ENCODE assay signal across 14 cellular contexts in the genomic region with DNA sequence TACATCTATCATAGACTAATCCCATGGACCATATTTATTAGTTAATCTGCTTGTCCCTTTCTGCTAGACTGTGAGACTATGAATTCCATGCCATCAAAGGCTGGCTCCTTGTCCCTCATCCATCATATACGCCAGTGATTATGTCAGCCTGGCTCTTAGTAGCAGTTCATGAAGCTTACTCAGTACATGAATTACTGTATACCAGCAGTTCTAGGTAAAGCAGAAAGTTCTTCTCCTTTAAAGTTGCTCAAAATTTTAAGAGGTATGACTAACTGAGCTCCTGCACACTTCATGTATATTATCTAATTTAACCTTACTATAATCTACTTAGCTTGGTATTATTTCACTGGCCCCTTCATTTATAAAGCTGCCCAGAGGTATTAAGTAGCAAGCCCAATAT.
DNase-seq lines count a peak whose midpoint lies in the region; ATAC-seq lines count a peak whose summit lies in the region.
"Had no signal": no experiment of that assay in that cellular context is flagged by ENCODE, and none has a peak within 500 bp of the region (broad histone marks: within the 10 kb centered on the region; RNA-seq: fewer than 3 reads in every experiment).

No MANE protein-coding gene starts in this region.

- H3K4me1 Mint-ChIP-seq in activated T-cell treated with anti-CD3 and anti-CD28 coated beads, Interleukin-2, amount 50 U/mL, for 72 hours (ENCODE audit: low read depth) = peaks cover 8% of the 10 kb centered on the region

- no peak overlapping the region for H3K4me3 Mint-ChIP-seq in activated T-cell treated with anti-CD3 and anti-CD28 coated beads, Interleukin-2, amount 50 U/mL, for 72 hours
- H3K4me3 Mint-ChIP-seq: B cell; CD4-positive, alpha-beta T cell; CD8-positive, alpha-beta T cell had no signal

- H3K9me3 Mint-ChIP-seq in activated T-cell treated with anti-CD3 and anti-CD28 coated beads, Interleukin-2, amount 50 U/mL, for 72 hours = peaks cover 0 to 5% of the 10 kb centered on the region in 2 donors

- H3K27ac Mint-ChIP-seq in activated T-cell treated with anti-CD3 and anti-CD28 coated beads, Interleukin-2, amount 50 U/mL, for 72 hours = no peak overlapping the region
- H3K27ac Mint-ChIP-seq: B cell; CD4-positive, alpha-beta T cell; CD8-positive, alpha-beta T cell had no signal

- H3K36me3 Mint-ChIP-seq in activated T-cell treated with anti-CD3 and anti-CD28 coated beads, Interleukin-2, amount 50 U/mL, for 72 hours (ENCODE audit: insufficient read depth in 2 of 2) = peaks cover 2% of the 10 kb centered on the region in 2 donors
- H3K36me3 Mint-ChIP-seq: CD8-positive, alpha-beta T cell had no signal

- no peaks in the 10 kb centered on the region for H3K27me3 Mint-ChIP-seq in activated T-cell treated with anti-CD3 and anti-CD28 coated beads, Interleukin-2, amount 50 U/mL, for 72 hours (ENCODE audit: low read depth)
- H3K27me3 Mint-ChIP-seq: B cell; CD4-positive, alpha-beta T cell had no signal

- ATAC-seq in activated CD4-positive, CD25-positive, alpha-beta regulatory T cell treated with anti-CD3 and anti-CD28 coated beads, Interleukin-2, amount 50 U/mL, for 24 hours = peak; percentile 51 to 75
- ATAC-seq in activated T-cell treated with anti-CD3 and anti-CD28 coated beads, Interleukin-2, amount 50 U/mL, for 72 hours (replicated peaks in 1 of 2) = peak; percentile 60 to 73
- no peak for ATAC-seq in GM18858 (IDR thresholded peaks at IDR 0.05; ENCODE audit: unreplicated experiment)
- ATAC-seq: A549; CD8-positive, alpha-beta T cell had no signal

- no peak for DNase-seq in activated CD4-positive, CD25-positive, alpha-beta regulatory T cell treated with anti-CD3 and anti-CD28 coated beads, Interleukin-2, amount 50 U/mL, for 72 hours
- no peak for DNase-seq in activated T-cell treated with anti-CD3 and anti-CD28 coated beads, Interleukin-2, amount 50 U/mL, for 72 hours
- no peak for DNase-seq in activated T-cell treated with anti-CD3 and anti-CD28 coated beads for 4 hours
- DNase-seq: AML-193; Caco-2; Calu3; CD4-positive, alpha-beta T cell; CD8-positive, alpha-beta T cell; DMS79 treated with DMSO at 0.1 percent for 48 hours; GF-D8 had no signal
